Comparison of ENCODE assay signal across 10 cellular contexts in genomic region chr9:36566813-36567217, GRCh38. TPM values are rescaled to one million over a fixed set of nuclear protein-coding genes. Genes with fewer than 3 reads are reported as not detected.
DNase-seq lines count a peak whose midpoint lies in the region; ATAC-seq and TF ChIP-seq lines count a peak whose summit lies in the region.
"Had no signal": no experiment of that assay in that cellular context is flagged by ENCODE, and none has a peak within 500 bp of the region (broad histone marks: within the 10 kb centered on the region; RNA-seq: fewer than 3 reads in every experiment).

No MANE protein-coding gene starts in this region.

- in situ Hi-C loops in brain microvascular endothelial cell (cut with HindIII; ENCODE audit: low pct_ligation_motif_present, low sequenced_read_pairs), result no loop called here

- no peak overlapping the region for H3K4me3 ChIP-seq in brain microvascular endothelial cell (ENCODE audit: low read depth, low read length)
- H3K4me3 ChIP-seq: hepatocyte had no signal

- TF ChIP-seq CTCF in brain microvascular endothelial cell (IDR thresholded peaks at IDR 0.05; ENCODE audit: low read depth, low read length, missing control alignments), result no peak

- H3K27me3 ChIP-seq in brain microvascular endothelial cell (replicated peaks), result no peaks in the 10 kb centered on the region
- H3K27me3 ChIP-seq: hepatocyte had no signal

- no peaks in the 10 kb centered on the region for H3K36me3 ChIP-seq in brain microvascular endothelial cell (replicated peaks)

- H3K27ac ChIP-seq in brain microvascular endothelial cell, result no peak overlapping the region
- H3K27ac ChIP-seq: hepatocyte had no signal

- no peak for ATAC-seq in HG02763 (IDR thresholded peaks at IDR 0.05; ENCODE audit: unreplicated experiment)
- no peak for ATAC-seq in GM19467 (IDR thresholded peaks at IDR 0.05; ENCODE audit: unreplicated experiment)

- peak; percentile 38 for DNase-seq in HT-29 (ENCODE audit: low spot score)
- peak; percentile 16 for DNase-seq in brain microvascular endothelial cell
- DNase-seq in kidney glomerular epithelial cell (lab: John Stamatoyannopoulos, UW), result peak; percentile 8
- peak; percentile 90 for DNase-seq in superior temporal gyrus (ENCODE audit: extremely low spot score)
- no peak for DNase-seq in stimulated activated CD4-positive, alpha-beta T cell treated with anti-CD3 and anti-CD28 coated beads, Interleukin-2, amount 100 ng/mL, for 24 hours
- no peak for DNase-seq in stimulated activated CD4-positive, alpha-beta T cell treated with anti-CD3 and anti-CD28 coated beads, Interleukin-1b, Interleukin-23, amount 100 ng/mL, for 48 hours
- DNase-seq: NCI-H510A treated with DMSO at 0.1 percent for 48 hours had no signal

RNA-seq across cellular contexts. Expression of gene MELK, which starts 5.9 kb away (rescaled TPM):
- total RNA-seq in HT-29 (2014; rRNA removed; shearing (Covaris generic)), result 21.8 and 22.6 TPM in 2 replicates

Comparison
In these comparisons a context has a peak if more than half of its experiments do, and no peak if none do; other contexts are left out.
1. DNase-seq: peak in HT-29 (single experiment), brain microvascular endothelial cell (single experiment), kidney glomerular epithelial cell (single experiment) and superior temporal gyrus (single experiment); none in stimulated activated CD4-positive, alpha-beta T cell treated with anti-CD3 and anti-CD28 coated beads, Interleukin-2, amount 100 ng/mL, for 24 hours (0 of 2) and stimulated activated CD4-positive, alpha-beta T cell treated with anti-CD3 and anti-CD28 coated beads, Interleukin-1b, Interleukin-23, amount 100 ng/mL, for 48 hours (single experiment).